ENCODE assay signal across 8 cellular contexts in genomic region chr6:138987299-138987642, GRCh38. TPM values are rescaled to one million over a fixed set of nuclear protein-coding genes. Genes with fewer than 3 reads are reported as not detected.
A peak's percentile ranks its signal among the peaks of the same experiment; 100 is the strongest.
DNase-seq lines count a peak whose midpoint lies in the region; ATAC-seq lines count a peak whose summit lies in the region.

No MANE protein-coding gene starts in this region.

- peak overlapping the region; percentile 98 for H3K9ac ChIP-seq in BLaER1
- H3K9ac ChIP-seq in stomach smooth muscle (ENCODE audit: low read length in 2 of 2) = peak overlapping the region; percentile 79 to 86

- H3K9me3 ChIP-seq in BLaER1 (no peaks in the 10 kb centered on the region), stomach smooth muscle (ENCODE audit: control insufficient read depth in 2 of 2, low read length in 2 of 2) (no peaks in the 10 kb centered on the region)

- H3K27ac ChIP-seq in BLaER1 (peak overlapping the region; percentile 98), stomach smooth muscle (ENCODE audit: low read length) (no peak overlapping the region)

- H3K9me3 Mint-ChIP-seq in activated naive CD8-positive, alpha-beta T cell treated with anti-CD3 and anti-CD28 coated beads, Interleukin-2, amount 10 ng/mL, durations not matched to agents 7 days and 5 days = no peaks in the 10 kb centered on the region

- no peaks in the 10 kb centered on the region for H3K27me3 Mint-ChIP-seq in activated naive CD8-positive, alpha-beta T cell treated with anti-CD3 and anti-CD28 coated beads, Interleukin-2, amount 10 ng/mL, durations not matched to agents 7 days and 5 days

- no peak for DNase-seq in activated naive CD8-positive, alpha-beta T cell treated with anti-CD3 and anti-CD28 coated beads, Interleukin-2, amount 10 ng/mL, durations not matched to agents 7 days and 5 days
- DNase-seq in iPS-NIHi11 (ENCODE audit: low spot score) (peak; percentile 44), NCI-H1417 treated with DMSO at 0.1 percent for 48 hours (lab: John Stamatoyannopoulos, UW) (no peak), epidermal melanocyte (ENCODE audit: insufficient read length, low spot score) (no peak)
- no peak for DNase-seq in stimulated activated naive CD4-positive, alpha-beta T cell treated with Interleukin-2 at 50 U/mL for 16 hours (lab: John Stamatoyannopoulos, UW)

- no peaks in the 10 kb centered on the region for H3K27me3 ChIP-seq in BLaER1
- H3K27me3 ChIP-seq in stomach smooth muscle (ENCODE audit: control insufficient read depth in 1 of 2, insufficient read depth in 2 of 2, low read length in 2 of 2) = no peaks in the 10 kb centered on the region

- H4K20me1 ChIP-seq in BLaER1 = peaks cover 54% of the 10 kb centered on the region

- H3K4me2 ChIP-seq in BLaER1 = peak overlapping the region; percentile 90

- peak overlapping the region; percentile 82 for H3K4me3 Mint-ChIP-seq in activated naive CD8-positive, alpha-beta T cell treated with anti-CD3 and anti-CD28 coated beads, Interleukin-2, amount 10 ng/mL, durations not matched to agents 7 days and 5 days

- H3K4me1 ChIP-seq in BLaER1 (peaks cover 32% of the 10 kb centered on the region), stomach smooth muscle (ENCODE audit: control insufficient read depth, insufficient read depth, low read length) (peaks cover 13% of the 10 kb centered on the region)

- H3K36me3 ChIP-seq in BLaER1 (peaks cover 18% of the 10 kb centered on the region; the same call in 1 of the 2 replicates), stomach smooth muscle (ENCODE audit: control insufficient read depth in 2 of 2, insufficient read depth in 2 of 2, low read length in 2 of 2) (no peaks in the 10 kb centered on the region)

- peak; percentile 1 for ATAC-seq in HG02623 (IDR thresholded peaks at IDR 0.05; ENCODE audit: unreplicated experiment)
- no peak for ATAC-seq in activated naive CD8-positive, alpha-beta T cell treated with anti-CD3 and anti-CD28 coated beads, Interleukin-2, amount 10 ng/mL, durations not matched to agents 7 days and 5 days (ENCODE audit: low read depth)

- POLR2A ChIA-PET in activated naive CD8-positive, alpha-beta T cell treated with anti-CD3 and anti-CD28 coated beads, Interleukin-2, amount 10 ng/mL, durations not matched to agents 7 days and 5 days (lab: Charles Lee) = interaction anchor here (1.1 to 5.0 kb wide), 6 partner anchors 40 to 1767 kb away, joined by 3 to 26 read pairs (median 6); partner anchors contain the start of genes ABRACL, CCDC28A and CITED2

- H3K36me3 Mint-ChIP-seq in activated naive CD8-positive, alpha-beta T cell treated with anti-CD3 and anti-CD28 coated beads, Interleukin-2, amount 10 ng/mL, durations not matched to agents 7 days and 5 days = no peaks in the 10 kb centered on the region

- peak overlapping the region; percentile 78 for H3K27ac Mint-ChIP-seq in activated naive CD8-positive, alpha-beta T cell treated with anti-CD3 and anti-CD28 coated beads, Interleukin-2, amount 10 ng/mL, durations not matched to agents 7 days and 5 days

- peak overlapping the region; percentile 99 for H3K4me3 ChIP-seq in BLaER1
- peak overlapping the region; percentile 60 to 89 for H3K4me3 ChIP-seq in stomach smooth muscle (ENCODE audit: low read length in 2 of 2)

- H3K4me1 Mint-ChIP-seq in activated naive CD8-positive, alpha-beta T cell treated with anti-CD3 and anti-CD28 coated beads, Interleukin-2, amount 10 ng/mL, durations not matched to agents 7 days and 5 days = peaks cover 20% of the 10 kb centered on the region

RNA-seq across cellular contexts. Expression of gene REPS1, which starts 0.8 kb away (rescaled TPM):
- total RNA-seq in activated naive CD8-positive, alpha-beta T cell treated with anti-CD3 and anti-CD28 coated beads, Interleukin-2, amount 10 ng/mL, durations not matched to agents 7 days and 5 days = 10 to 100 TPM; 50.5 to 51.3 TPM

RNA-seq across cellular contexts. Expression of gene ABRACL, which starts 41.3 kb away (rescaled TPM):
- total RNA-seq in activated naive CD8-positive, alpha-beta T cell treated with anti-CD3 and anti-CD28 coated beads, Interleukin-2, amount 10 ng/mL, durations not matched to agents 7 days and 5 days = 100 to 1,000 TPM; 102 to 103 TPM
